ENCODE assay signal across 8 cellular contexts in genomic region chr3:153392363-153392762, GRCh38.
"Had no signal": no experiment of that assay in that cellular context is flagged by ENCODE, and none has a peak within 500 bp of the region (broad histone marks: within the 10 kb centered on the region; RNA-seq: fewer than 3 reads in every experiment).

No MANE protein-coding gene starts in this region.

- DNase-seq: GDM1, GF-D8 had no signal

- FAIRE-seq: G401.6, GM12878, GM12891, GM12892, GM18507, GM19239 had no signal

- H3K4me3 ChIP-seq: GM12878 had no signal

- ATAC-seq: GM12878 had no signal
